In genomic region chr10:75733135-75733890, GRCh38 we compare ENCODE assay signal across 1 cellular context.
TF ChIP-seq lines count a peak whose summit lies in the region.

No MANE protein-coding gene starts in this region.

TF ChIP-seq in HepG2, 621 proteins besides CTCF, POLR2A, EP300 and RAD21 (continued from another document and continues in another):
- TF ChIP-seq ARID4A (CRISPR knock-in tag; IDR thresholded peaks at IDR 0.05; ENCODE audit: borderline replicate concordance) (peak; percentile 55; the same call in 1 of the 2 replicates), ZNF567 (CRISPR knock-in tag; IDR thresholded peaks at IDR 0.05; ENCODE audit: borderline replicate concordance) (0 out of 2 replicates have a peak, but pooled peaks have one; percentile 31), ADNP (CRISPR knock-in tag; IDR thresholded peaks at IDR 0.05) (peak; percentile 76), TFE3 (CRISPR knock-in tag; IDR thresholded peaks at IDR 0.05) (peak; percentile 68; the same call in 1 of the 2 replicates), ZFP36L2 (CRISPR knock-in tag; IDR thresholded peaks at IDR 0.05) (no peak), FOXC1 (CRISPR knock-in tag; IDR thresholded peaks at IDR 0.05; ENCODE audit: borderline replicate concordance) (0 out of 2 replicates have a peak, but pooled peaks have one; percentile 16), CHD4 (IDR thresholded peaks at IDR 0.05; ENCODE audit: borderline replicate concordance, low read length) (peak; percentile 62; the same call in 1 of the 2 replicates), POLR2G (IDR thresholded peaks at IDR 0.05; ENCODE audit: low read depth, low read length) (no peak), ZNF549 (CRISPR knock-in tag; IDR thresholded peaks at IDR 0.05) (no peak), KDM3A (CRISPR knock-in tag; IDR thresholded peaks at IDR 0.05; ENCODE audit: low read depth) (peak; percentile 84; the same call in 1 of the 2 replicates), DMAP1 (CRISPR knock-in tag; IDR thresholded peaks at IDR 0.05) (peak; percentile 78), ZBTB7B (CRISPR knock-in tag; IDR thresholded peaks at IDR 0.05) (peak; percentile 56; the same call in 1 of the 2 replicates), FOXK2 (IDR thresholded peaks at IDR 0.05) (peak; percentile 87), ONECUT2 (CRISPR knock-in tag; IDR thresholded peaks at IDR 0.05) (peak; percentile 68; the same call in 1 of the 2 replicates), NCOA2 (CRISPR knock-in tag; IDR thresholded peaks at IDR 0.05) (peak; percentile 97), HMG20A (CRISPR knock-in tag; IDR thresholded peaks at IDR 0.05; ENCODE audit: borderline replicate concordance) (peak; percentile 97; the same call in 1 of the 2 replicates), ZMYM3 (CRISPR knock-in tag; IDR thresholded peaks at IDR 0.05) (peak; percentile 97), NFIB (CRISPR knock-in tag; IDR thresholded peaks at IDR 0.05; ENCODE audit: borderline replicate concordance) (no peak), NR2F2 (IDR thresholded peaks at IDR 0.05; ENCODE audit: borderline replicate concordance, low read depth) (peak; percentile 97), MEIS1 (CRISPR knock-in tag; IDR thresholded peaks at IDR 0.05; ENCODE audit: borderline replicate concordance) (peak; percentile 74; the same call in 1 of the 2 replicates), RBFOX2 (IDR thresholded peaks at IDR 0.05; ENCODE audit: low read depth, low read length) (no peak), REPIN1 (CRISPR knock-in tag; IDR thresholded peaks at IDR 0.05; ENCODE audit: borderline replicate concordance, low read depth) (peak; percentile 93), ZFP36L1 (CRISPR knock-in tag; IDR thresholded peaks at IDR 0.05) (peak; percentile 69; the same call in 1 of the 2 replicates), ZNF331 (CRISPR knock-in tag; IDR thresholded peaks at IDR 0.05) (peak; percentile 84; the same call in 1 of the 2 replicates), HMGA1 (CRISPR knock-in tag; conservative IDR thresholded peaks at IDR 0.05) (no peak), ZBTB20 (CRISPR knock-in tag; IDR thresholded peaks at IDR 0.05; ENCODE audit: borderline replicate concordance, low read depth) (peak; percentile 68; the same call in 1 of the 2 replicates), ZNF383 (CRISPR knock-in tag; IDR thresholded peaks at IDR 0.05; ENCODE audit: borderline replicate concordance) (no peak), ZNF34 (CRISPR knock-in tag; IDR thresholded peaks at IDR 0.05; ENCODE audit: borderline replicate concordance) (peak; percentile 38; the same call in 1 of the 2 replicates), MAFK (conservative IDR thresholded peaks at IDR 0.05 in 1 of 2, IDR thresholded peaks at IDR 0.05 in 1 of 2; ENCODE audit: low read length in 2 of 2) (no peak), REL (CRISPR knock-in tag; conservative IDR thresholded peaks at IDR 0.05) (0 out of 2 replicates have a peak, but pooled peaks have one; percentile 37), ZNF547 (CRISPR knock-in tag; IDR thresholded peaks at IDR 0.05) (no peak), JUND (CRISPR knock-in tag; IDR thresholded peaks at IDR 0.05) (peak; percentile 53; the same call in 1 of the 2 replicates), HDAC6 (IDR thresholded peaks at IDR 0.05; ENCODE audit: low read depth, low read length) (no peak), IRX3 (CRISPR knock-in tag; IDR thresholded peaks at IDR 0.05; ENCODE audit: borderline replicate concordance, low read depth) (no peak), MEIS2 (CRISPR knock-in tag; IDR thresholded peaks at IDR 0.05) (peak; percentile 98), BRCA1 (CRISPR knock-in tag; IDR thresholded peaks at IDR 0.05) (peak; percentile 56; the same call in 1 of the 2 replicates), HNRNPUL1 (IDR thresholded peaks at IDR 0.05; ENCODE audit: low read depth, low read length) (no peak), PCBP2 (optimal IDR thresholded peaks at IDR 0.05; ENCODE audit: low read depth, low read length, poor library complexity, severe bottlenecking) (no peak), SPEN (CRISPR knock-in tag; IDR thresholded peaks at IDR 0.05; ENCODE audit: low read depth) (no peak), ZKSCAN5 (CRISPR knock-in tag; IDR thresholded peaks at IDR 0.05) (no peak), HMGXB3 (CRISPR knock-in tag; IDR thresholded peaks at IDR 0.05; ENCODE audit: borderline replicate concordance) (peak; percentile 76; the same call in 1 of the 2 replicates), RXRB (CRISPR knock-in tag; IDR thresholded peaks at IDR 0.05; ENCODE audit: borderline replicate concordance) (peak; percentile 96), MTF2 (CRISPR knock-in tag; IDR thresholded peaks at IDR 0.05; ENCODE audit: borderline replicate concordance) (no peak), SOX5 (CRISPR knock-in tag; IDR thresholded peaks at IDR 0.05; ENCODE audit: borderline replicate concordance) (peak; percentile 94; the same call in 1 of the 2 replicates), ZNF350 (CRISPR knock-in tag; IDR thresholded peaks at IDR 0.05; ENCODE audit: borderline replicate concordance, low read depth) (no peak), MXI1 (IDR thresholded peaks at IDR 0.05; ENCODE audit: borderline replicate concordance, low read depth, low read length) (no peak; the same call in 2 of the 3 replicates), DPF2 (CRISPR knock-in tag; IDR thresholded peaks at IDR 0.05; ENCODE audit: borderline replicate concordance, low read depth) (peak; percentile 94), ZNF260 (CRISPR knock-in tag; IDR thresholded peaks at IDR 0.05; ENCODE audit: borderline replicate concordance, low read depth) (no peak), NCOR1 (IDR thresholded peaks at IDR 0.05; ENCODE audit: borderline replicate concordance, low read length) (peak; percentile 21; the same call in 1 of the 2 replicates), ZNF589 (CRISPR knock-in tag; conservative IDR thresholded peaks at IDR 0.05) (peak; percentile 63; the same call in 1 of the 2 replicates), NR1H2 (CRISPR knock-in tag; IDR thresholded peaks at IDR 0.05; ENCODE audit: borderline replicate concordance, low read depth) (no peak)
- TF ChIP-seq, protein P1, sequence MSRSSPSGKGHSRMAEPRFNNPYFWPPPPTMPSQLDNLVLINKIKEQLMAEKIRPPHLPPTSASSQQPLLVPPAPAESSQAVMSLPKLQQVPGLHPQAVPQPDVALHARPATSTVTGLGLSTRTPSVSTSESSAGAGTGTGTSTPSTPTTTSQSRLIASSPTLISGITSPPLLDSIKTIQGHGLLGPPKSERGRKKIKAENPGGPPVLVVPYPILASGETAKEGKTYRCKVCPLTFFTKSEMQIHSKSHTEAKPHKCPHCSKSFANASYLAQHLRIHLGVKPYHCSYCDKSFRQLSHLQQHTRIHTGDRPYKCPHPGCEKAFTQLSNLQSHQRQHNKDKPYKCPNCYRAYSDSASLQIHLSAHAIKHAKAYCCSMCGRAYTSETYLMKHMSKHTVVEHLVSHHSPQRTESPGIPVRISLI (CRISPR knock-in tag; IDR thresholded peaks at IDR 0.05; ENCODE audit: borderline replicate concordance): peak; percentile 99
- TF ChIP-seq, protein P2, sequence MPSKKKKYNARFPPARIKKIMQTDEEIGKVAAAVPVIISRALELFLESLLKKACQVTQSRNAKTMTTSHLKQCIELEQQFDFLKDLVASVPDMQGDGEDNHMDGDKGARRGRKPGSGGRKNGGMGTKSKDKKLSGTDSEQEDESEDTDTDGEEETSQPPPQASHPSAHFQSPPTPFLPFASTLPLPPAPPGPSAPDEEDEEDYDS (CRISPR knock-in tag; IDR thresholded peaks at IDR 0.05): no peak
- TF ChIP-seq, protein P3, sequence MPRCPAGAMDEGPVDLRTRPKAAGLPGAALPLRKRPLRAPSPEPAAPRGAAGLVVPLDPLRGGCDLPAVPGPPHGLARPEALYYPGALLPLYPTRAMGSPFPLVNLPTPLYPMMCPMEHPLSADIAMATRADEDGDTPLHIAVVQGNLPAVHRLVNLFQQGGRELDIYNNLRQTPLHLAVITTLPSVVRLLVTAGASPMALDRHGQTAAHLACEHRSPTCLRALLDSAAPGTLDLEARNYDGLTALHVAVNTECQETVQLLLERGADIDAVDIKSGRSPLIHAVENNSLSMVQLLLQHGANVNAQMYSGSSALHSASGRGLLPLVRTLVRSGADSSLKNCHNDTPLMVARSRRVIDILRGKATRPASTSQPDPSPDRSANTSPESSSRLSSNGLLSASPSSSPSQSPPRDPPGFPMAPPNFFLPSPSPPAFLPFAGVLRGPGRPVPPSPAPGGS (CRISPR knock-in tag; IDR thresholded peaks at IDR 0.05): 0 out of 2 replicates have a peak, but pooled peaks have one; percentile 29
